In genomic region chr18:59139615-59140286, GRCh38 we compare ENCODE assay signal across 8 cellular contexts. TPM values are rescaled to one million over a fixed set of nuclear protein-coding genes. Genes with fewer than 3 reads are reported as not detected.
DNase-seq lines count a peak whose midpoint lies in the region; ATAC-seq, FAIRE-seq and TF ChIP-seq lines count a peak whose summit lies in the region.

Gene SEC11C (plus strand): TSS chr18:59139884. CDS start chr18:59139949, 65 bp downstream.

- H3K4me2 ChIP-seq in astrocyte (ENCODE audit: low read length) = peak within 1 kb of the TSS; percentile 97

- peaks cover 7% of the 10 kb centered on the region for H3K4me1 ChIP-seq in astrocyte (ENCODE audit: insufficient read depth, low read length)
- H3K4me1 ChIP-seq in rectal smooth muscle tissue (ENCODE audit: control insufficient read depth, insufficient read depth, low read length) = no peaks in the 10 kb centered on the region
- peaks cover 0 to 3% of the 10 kb centered on the region in 2 donors for H3K4me1 ChIP-seq in aorta (ENCODE audit: control insufficient read depth in 1 of 2, insufficient read depth in 2 of 2, low read length in 2 of 2)

- H3K4me3 ChIP-seq in astrocyte (ENCODE audit: insufficient read depth, low read depth, low read length) (peak within 1 kb of the TSS; percentile 85), rectal smooth muscle tissue (ENCODE audit: low read length) (peak within 1 kb of the TSS; percentile 93), aorta (ENCODE audit: low read length in 2 of 2) (peak within 1 kb of the TSS; percentile 61 to 64)

- no peak for TF ChIP-seq CTCF in astrocyte (IDR thresholded peaks at IDR 0.05; ENCODE audit: insufficient read depth, low read depth, low read length)

- peaks cover 6% of the 10 kb centered on the region for H3K27me3 Mint-ChIP-seq in T-helper 2 cell treated with Interferon-gamma antibody and Interleukin-4, amounts not matched to agents 5 μg/mL and 100 μg/mL, for 36 hours (ENCODE audit: low read depth)
- H3K27me3 Mint-ChIP-seq in astrocyte (ENCODE audit: low read depth, unreplicated experiment) = peaks cover 6% of the 10 kb centered on the region

- no peaks in the 10 kb centered on the region for H3K9me3 ChIP-seq in astrocyte (ENCODE audit: insufficient read depth, low read depth, low read length)
- no peaks in the 10 kb centered on the region for H3K9me3 ChIP-seq in aorta (ENCODE audit: control insufficient read depth, low read length)

- peaks cover 29% of the 10 kb centered on the region for H4K20me1 ChIP-seq in astrocyte (ENCODE audit: insufficient read depth, low read length)

- intact Hi-C loops in aorta (cut with DNase I) = loop anchor here in 1 of 2 donors (5.0 to 10.0 kb wide), 2 partner anchors 372 to 465 kb away; partner anchors contain the start of gene MALT1

- 0 to 1% methylated on average over 53 to 55 of the region's 55 CpGs for WGBS in aorta, 2 donors

- DNase-seq in NCI-H1930 (lab: John Stamatoyannopoulos, UW) (peak; percentile 97 to 98), astrocyte (ENCODE audit: low read depth) (peak; percentile 88), hepatic stellate cell (ENCODE audit: low spot score) (peak; percentile 95), aorta (peak; percentile 98)
- peak; percentile 98 for DNase-seq in T-helper 2 cell treated with Interferon-gamma antibody and Interleukin-4, amounts not matched to agents 5 μg/mL and 100 μg/mL, for 36 hours (ENCODE audit: low spot score)

- peak within 1 kb of the TSS; percentile 96 for H2AFZ ChIP-seq in astrocyte (ENCODE audit: low read depth, low read length)

- H3K27me3 ChIP-seq in astrocyte (ENCODE audit: insufficient read depth, low read length) (peaks cover 16% of the 10 kb centered on the region), rectal smooth muscle tissue (ENCODE audit: control insufficient read depth, insufficient read depth, low read length) (no peaks in the 10 kb centered on the region), aorta (ENCODE audit: control insufficient read depth in 1 of 2, insufficient read depth in 2 of 2, low read length in 1 of 2) (no peaks in the 10 kb centered on the region)

- peaks cover 5% of the 10 kb centered on the region for H3K36me3 Mint-ChIP-seq in T-helper 2 cell treated with Interferon-gamma antibody and Interleukin-4, amounts not matched to agents 5 μg/mL and 100 μg/mL, for 36 hours (ENCODE audit: low read depth)
- no peaks in the 10 kb centered on the region for H3K36me3 Mint-ChIP-seq in astrocyte (ENCODE audit: low read depth, unreplicated experiment)

- H3K9me3 Mint-ChIP-seq in T-helper 2 cell treated with Interferon-gamma antibody and Interleukin-4, amounts not matched to agents 5 μg/mL and 100 μg/mL, for 36 hours = no peaks in the 10 kb centered on the region
- H3K9me3 Mint-ChIP-seq in astrocyte (ENCODE audit: unreplicated experiment) = no peaks in the 10 kb centered on the region

- peak within 1 kb of the TSS; percentile 88 for H3K9ac ChIP-seq in astrocyte (ENCODE audit: low read length)
- peak within 1 kb of the TSS; percentile 32 for H3K9ac ChIP-seq in rectal smooth muscle tissue (ENCODE audit: low read length)

- H3K36me3 ChIP-seq in astrocyte (ENCODE audit: insufficient read depth, low read length) = no peaks in the 10 kb centered on the region
- H3K36me3 ChIP-seq in rectal smooth muscle tissue (ENCODE audit: control insufficient read depth, insufficient read depth, low read length) = no peaks in the 10 kb centered on the region
- H3K36me3 ChIP-seq in aorta (ENCODE audit: control insufficient read depth in 1 of 2, insufficient read depth in 2 of 2, low read length in 1 of 2) = no peaks in the 10 kb centered on the region

- H3K4me1 Mint-ChIP-seq in T-helper 2 cell treated with Interferon-gamma antibody and Interleukin-4, amounts not matched to agents 5 μg/mL and 100 μg/mL, for 36 hours (ENCODE audit: low read depth) = peaks cover 37% of the 10 kb centered on the region
- H3K4me1 Mint-ChIP-seq in astrocyte (ENCODE audit: low read depth, unreplicated experiment) = peaks cover 4% of the 10 kb centered on the region

- ATAC-seq in GM18502 (IDR thresholded peaks at IDR 0.05; ENCODE audit: poor library complexity, unreplicated experiment) = peak; percentile 82
- peak; percentile 88 for ATAC-seq in HG02970 (IDR thresholded peaks at IDR 0.05; ENCODE audit: low FRiP score, unreplicated experiment)
- peak; percentile 97 for ATAC-seq in aorta (ENCODE audit: low FRiP score)

- peak within 1 kb of the TSS; percentile 92 for H3K27ac ChIP-seq in astrocyte (ENCODE audit: low read depth, low read length)
- H3K27ac ChIP-seq in rectal smooth muscle tissue (ENCODE audit: low read depth, low read length) = peak within 1 kb of the TSS; percentile 78
- H3K27ac ChIP-seq in aorta (ENCODE audit: low read depth in 1 of 2, low read length in 2 of 2) = peak within 1 kb of the TSS in 1 of 2 donors; percentile 49

- FAIRE-seq in astrocyte (lab: Jason Lieb, UNC) = peak; percentile 68

- peak within 1 kb of the TSS; percentile 98 for H3K27ac Mint-ChIP-seq in T-helper 2 cell treated with Interferon-gamma antibody and Interleukin-4, amounts not matched to agents 5 μg/mL and 100 μg/mL, for 36 hours
- peak within 1 kb of the TSS; percentile 94 for H3K27ac Mint-ChIP-seq in astrocyte (ENCODE audit: unreplicated experiment)

- H3K79me2 ChIP-seq in astrocyte (ENCODE audit: insufficient read depth, low read length) = peaks cover 11% of the 10 kb centered on the region

- peak within 1 kb of the TSS; percentile 95 for H3K4me3 Mint-ChIP-seq in T-helper 2 cell treated with Interferon-gamma antibody and Interleukin-4, amounts not matched to agents 5 μg/mL and 100 μg/mL, for 36 hours
- H3K4me3 Mint-ChIP-seq in astrocyte (ENCODE audit: unreplicated experiment) = peak within 1 kb of the TSS; percentile 92

RNA-seq across cellular contexts. Expression of gene SEC11C, which starts in this region (rescaled TPM):
- total RNA-seq in astrocyte (38.0 and 39.9 TPM in 2 replicates), aorta (10 to 100 TPM; 31.8 to 38.1 TPM)
- 10 to 100 TPM; 43.1 to 65.7 TPM for polyA plus RNA-seq in aorta
